ENCODE assay signal across 8 cellular contexts in genomic region chr11:108221981-108222685, GRCh38. TPM values are rescaled to one million over a fixed set of nuclear protein-coding genes. Genes with fewer than 3 reads are reported as not detected.
DNase-seq lines count a peak whose midpoint lies in the region; ATAC-seq and TF ChIP-seq lines count a peak whose summit lies in the region.

Gene NPAT (minus strand): TSS chr11:108222638. CDS start chr11:108222536, 102 bp downstream.

- H3K9me3 ChIP-seq in MM.1S (replicated peaks; ENCODE audit: insufficient read depth, low read length) (no peaks in the 10 kb centered on the region), breast epithelium (no peaks in the 10 kb centered on the region), thoracic aorta (no peaks in the 10 kb centered on the region)

- peaks cover 29% of the 10 kb centered on the region for H3F3A ChIP-seq in MM.1S (ENCODE audit: insufficient read depth, low read length)

- H3K36me3 ChIP-seq in MM.1S (replicated peaks; ENCODE audit: insufficient read depth, low read length) (no peaks in the 10 kb centered on the region), breast epithelium (no peaks in the 10 kb centered on the region), thoracic aorta (no peaks in the 10 kb centered on the region)

- H3K27ac ChIP-seq in MM.1S (ENCODE audit: low read length) (peak within 1 kb of the TSS; percentile 92), breast epithelium (peak within 1 kb of the TSS; percentile 94 to 97), thoracic aorta (peak within 1 kb of the TSS; percentile 94 to 95)

- H2AFZ ChIP-seq in MM.1S (ENCODE audit: low read length): peak within 1 kb of the TSS; percentile 82

- H3K9me2 ChIP-seq in MM.1S (replicated peaks; ENCODE audit: insufficient read depth, low read length): no peaks in the 10 kb centered on the region

- TF ChIP-seq POLR2A in breast epithelium (IDR thresholded peaks at IDR 0.05): peak; percentile 67

- peaks cover 6% of the 10 kb centered on the region; the same call in 1 of the 2 replicates for H4K20me1 ChIP-seq in MM.1S (ENCODE audit: insufficient read depth, low read length)

- peak within 1 kb of the TSS; percentile 90 for H3K9ac ChIP-seq in MM.1S (ENCODE audit: low read length)

- H3K4me3 ChIP-seq in MM.1S (ENCODE audit: low read length) (peak within 1 kb of the TSS; percentile 76), breast epithelium (peak within 1 kb of the TSS; percentile 64 to 90 (median 79)), thoracic aorta (peak within 1 kb of the TSS; percentile 88)

- peaks cover 84% of the 10 kb centered on the region for H3K79me2 ChIP-seq in MM.1S (ENCODE audit: low read length)

- peaks cover 21% of the 10 kb centered on the region for H3K4me1 ChIP-seq in MM.1S (ENCODE audit: low read length)
- peaks cover 0 to 15% of the 10 kb centered on the region in 2 donors for H3K4me1 ChIP-seq in breast epithelium
- peaks cover 22 to 49% of the 10 kb centered on the region in 2 donors for H3K4me1 ChIP-seq in thoracic aorta (ENCODE audit: control insufficient read depth in 1 of 2, low read depth in 2 of 2)

- peak; percentile 43 for DNase-seq in stimulated activated CD4-positive, alpha-beta T cell treated with anti-CD3 and anti-CD28 coated beads, Interleukin-15, amount 100 ng/mL, for 24 hours
- DNase-seq in stimulated activated CD4-positive, alpha-beta T cell treated with anti-CD3 and anti-CD28 coated beads, Interleukin-1b, Interleukin-23, amount 100 ng/mL, for 48 hours: no peak
- no peak for DNase-seq in MM.1S
- DNase-seq in breast epithelium (ENCODE audit: low spot score in 2 of 2): no peak
- no peak for DNase-seq in lung microvascular endothelial cell (ENCODE audit: low read depth in 2 of 2)
- no peak for DNase-seq in thoracic aorta (ENCODE audit: low spot score)
- no peak for DNase-seq in Ammon's horn (ENCODE audit: low spot score)

- H3K4me2 ChIP-seq in MM.1S (ENCODE audit: low read depth, low read length): peak within 1 kb of the TSS; percentile 94

- TF ChIP-seq CTCF in MM.1S (IDR thresholded peaks at IDR 0.05; ENCODE audit: low read length) (no peak), breast epithelium (IDR thresholded peaks at IDR 0.05) (no peak), thoracic aorta (IDR thresholded peaks at IDR 0.05) (no peak)

- ATAC-seq in thoracic aorta (ENCODE audit: insufficient number of reproducible peaks, low FRiP score, low read depth) (no peak), HG03039 (IDR thresholded peaks at IDR 0.05; ENCODE audit: unreplicated experiment) (no peak)

- H3K27me3 ChIP-seq in MM.1S (replicated peaks; ENCODE audit: insufficient read depth, low read length): no peaks in the 10 kb centered on the region
- H3K27me3 ChIP-seq in breast epithelium: no peaks in the 10 kb centered on the region
- no peaks in the 10 kb centered on the region for H3K27me3 ChIP-seq in thoracic aorta (replicated peaks; ENCODE audit: insufficient read depth)

- intact Hi-C loops in breast epithelium (cut with DNase I; ENCODE audit: low total_unique reads): no loop called here

RNA-seq across cellular contexts. Expression of gene NPAT, which starts in this region (rescaled TPM):
- total RNA-seq in breast epithelium (10 to 100 TPM; 13.6 to 26.8 (median 21.6) TPM), lung microvascular endothelial cell (10.9 and 16.5 TPM in 2 replicates), thoracic aorta (10 to 100 TPM; 18.8 to 21.0 TPM)
